Comparison of ENCODE assay signal across 22 cellular contexts in genomic region chr6:163038317-163038716, GRCh38.
DNase-seq lines count a peak whose midpoint lies in the region; ATAC-seq and TF ChIP-seq lines count a peak whose summit lies in the region.
"Had no signal": no experiment of that assay in that cellular context is flagged by ENCODE, and none has a peak within 500 bp of the region (broad histone marks: within the 10 kb centered on the region; RNA-seq: fewer than 3 reads in every experiment).

No MANE protein-coding gene starts in this region.

- ATAC-seq in Right ventricle myocardium superior (ENCODE audit: poor library complexity) (peak; percentile 94), upper lobe of left lung (ENCODE audit: low FRiP score in 2 of 2) (no peak)
- ATAC-seq: A549 had no signal

- no peak for DNase-seq in Right ventricle myocardium superior
- no peak for DNase-seq in cardiac septum (ENCODE audit: low spot score)
- DNase-seq in left ventricle myocardium inferior: no peak
- no peak for DNase-seq in neural crest cell (ENCODE audit: low read depth, low spot score)
- DNase-seq in GM10266 (ENCODE audit: extremely low spot score): no peak
- no peak for DNase-seq in DMS79 (lab: John Stamatoyannopoulos, UW)
- DNase-seq in upper lobe of left lung: no peak
- DNase-seq: 8988T; ACHN; AML-193; BE2C; CD4-positive, alpha-beta T cell; CD8-positive, alpha-beta memory T cell; DMS 273 treated with DMSO at 0.1 percent for 48 hours; DMS79 treated with DMSO at 0.1 percent for 48 hours; GF-D8; GM23248; H7; HCEC 1CT had no signal

- no peaks in the 10 kb centered on the region for H3K4me1 ChIP-seq in left ventricle myocardium inferior
- H3K4me1 ChIP-seq in upper lobe of left lung: no peaks in the 10 kb centered on the region
- H3K4me1 ChIP-seq: A549; BE2C; BLaER1 treated with 17β-estradiol and CSF1 and Interleukin-3, amounts not matched to agents 10 nM and 100 nM had no signal

- H3K27ac Mint-ChIP-seq in neural crest cell (ENCODE audit: unreplicated experiment): peak overlapping the region; percentile 2
- H3K27ac Mint-ChIP-seq: CD14-positive monocyte; CD4-positive, alpha-beta T cell; CD8-positive, alpha-beta memory T cell had no signal

- H3K36me3 Mint-ChIP-seq in neural crest cell (ENCODE audit: low read depth): peaks cover 4% of the 10 kb centered on the region
- H3K36me3 Mint-ChIP-seq: CD14-positive monocyte; CD8-positive, alpha-beta memory T cell had no signal

- TF ChIP-seq EP300 in upper lobe of left lung (IDR thresholded peaks at IDR 0.05): no peak

- 78 to 97% methylated on average over 2 of the region's 2 CpGs for WGBS in upper lobe of left lung, 2 donors

- no peak for TF ChIP-seq CTCF in left ventricle myocardium inferior (IDR thresholded peaks at IDR 0.05; ENCODE audit: borderline replicate concordance)
- TF ChIP-seq CTCF in neural crest cell (conservative IDR thresholded peaks at IDR 0.05): no peak
- TF ChIP-seq CTCF in GM10266 (IDR thresholded peaks at IDR 0.05; ENCODE audit: control insufficient read depth, insufficient read depth, low read depth, missing control alignments): no peak
- TF ChIP-seq CTCF in upper lobe of left lung (IDR thresholded peaks at IDR 0.05): no peak

- H3K27ac ChIP-seq in left ventricle myocardium inferior (replicated peaks): peak overlapping the region; percentile 68
- H3K27ac ChIP-seq in upper lobe of left lung: no peak overlapping the region
- H3K27ac ChIP-seq: A549; BLaER1 treated with 17β-estradiol and CSF1 and Interleukin-3, amounts not matched to agents 10 nM and 100 nM; GM23248 had no signal

- H3K4me3 ChIP-seq in left ventricle myocardium inferior (no peak overlapping the region), upper lobe of left lung (no peak overlapping the region)
- H3K4me3 ChIP-seq: A549; BLaER1 treated with 17β-estradiol and CSF1 and Interleukin-3, amounts not matched to agents 10 nM and 100 nM; GM23248 had no signal

- H3K27me3 Mint-ChIP-seq in neural crest cell (ENCODE audit: low read depth): no peaks in the 10 kb centered on the region
- H3K27me3 Mint-ChIP-seq: CD4-positive, alpha-beta T cell; CD8-positive, alpha-beta memory T cell had no signal

- H3K27me3 ChIP-seq in left ventricle myocardium inferior (ENCODE audit: low read depth) (no peaks in the 10 kb centered on the region), upper lobe of left lung (no peaks in the 10 kb centered on the region)
- H3K27me3 ChIP-seq: BE2C; BLaER1 treated with 17β-estradiol and CSF1 and Interleukin-3, amounts not matched to agents 10 nM and 100 nM had no signal

- H3K4me3 Mint-ChIP-seq in neural crest cell: no peak overlapping the region
- H3K4me3 Mint-ChIP-seq: CD14-positive monocyte; CD4-positive, alpha-beta T cell had no signal

- H3K36me3 ChIP-seq in left ventricle myocardium inferior: no peaks in the 10 kb centered on the region
- no peaks in the 10 kb centered on the region for H3K36me3 ChIP-seq in upper lobe of left lung
- H3K36me3 ChIP-seq: BE2C; BLaER1 treated with 17β-estradiol and CSF1 and Interleukin-3, amounts not matched to agents 10 nM and 100 nM had no signal

- no peak for TF ChIP-seq POLR2A in upper lobe of left lung (IDR thresholded peaks at IDR 0.05)

- intact Hi-C loops in Right ventricle myocardium superior (cut with DNase I) (no loop called here), cardiac septum (cut with DNase I) (no loop called here), left ventricle myocardium inferior (cut with micrococcal nuclease) (no loop called here)

- peaks cover 17% of the 10 kb centered on the region for H3K9me3 Mint-ChIP-seq in neural crest cell

- no peaks in the 10 kb centered on the region for H3K9me3 ChIP-seq in left ventricle myocardium inferior (replicated peaks)
- H3K9me3 ChIP-seq in upper lobe of left lung: no peaks in the 10 kb centered on the region
- H3K9me3 ChIP-seq: A549, BE2C had no signal

- peaks cover 12% of the 10 kb centered on the region for H3K4me1 Mint-ChIP-seq in neural crest cell
- H3K4me1 Mint-ChIP-seq: CD14-positive monocyte; CD8-positive, alpha-beta memory T cell had no signal
